27 cellular contexts compared by ENCODE assay signal in genomic region chr3:115930922-115931321, GRCh38.
DNase-seq lines count a peak whose midpoint lies in the region; ATAC-seq, FAIRE-seq and TF ChIP-seq lines count a peak whose summit lies in the region.
"Had no signal": no experiment of that assay in that cellular context is flagged by ENCODE, and none has a peak within 500 bp of the region (broad histone marks: within the 10 kb centered on the region; RNA-seq: fewer than 3 reads in every experiment).

No MANE protein-coding gene starts in this region.

- peak; percentile 33 for DNase-seq in DMS 273 (lab: John Stamatoyannopoulos, UW; ENCODE audit: unreplicated experiment)
- no peak for DNase-seq in DMS 273 treated with DMSO at 0.1 percent for 48 hours (lab: John Stamatoyannopoulos, UW)
- DNase-seq in kidney tubule cell (ENCODE audit: low spot score) = peak; percentile 20
- no peak for DNase-seq in GM19239 (ENCODE audit: insufficient read length, low spot score)
- no peak for DNase-seq in SW480 (ENCODE audit: low spot score)
- DNase-seq in mesothelial cell of epicardium (ENCODE audit: low spot score in 2 of 2, unreplicated experiment in 2 of 2) = no peak
- DNase-seq: activated CD4-positive, alpha-beta T cell treated with anti-CD3 and anti-CD28 coated beads for 48 hours; activated naive CD8-positive, alpha-beta T cell treated with anti-CD3 and anti-CD28 coated beads, Interleukin-2, amount 50 U/mL, for 24 hours; Caco-2; effector memory CD8-positive, alpha-beta T cell; esophagus squamous epithelium; GOT3; midbrain; NCI-H1417; NCI-H2107; NCI-H524 treated with DMSO at 0.1 percent for 48 hours; Right ventricle myocardium superior; stimulated activated CD4-positive, alpha-beta T cell treated with anti-CD3 and anti-CD28 coated beads, Interleukin-1b, Interleukin-23, amount 100 ng/mL, for 48 hours; uterus had no signal

- H3K4me1 Mint-ChIP-seq in mesothelial cell of epicardium = peaks cover 13% of the 10 kb centered on the region
- H3K4me1 Mint-ChIP-seq: activated naive CD8-positive, alpha-beta T cell treated with anti-CD3 and anti-CD28 coated beads, Interleukin-2, amount 50 U/mL, for 24 hours had no signal

- no peak for TF ChIP-seq CTCF in mesothelial cell of epicardium (IDR thresholded peaks at IDR 0.05; ENCODE audit: unreplicated experiment)

- peak; percentile 62 for ATAC-seq in GM21515 (IDR thresholded peaks at IDR 0.05; ENCODE audit: unreplicated experiment)
- ATAC-seq in HG03432 (IDR thresholded peaks at IDR 0.05; ENCODE audit: unreplicated experiment) = peak; percentile 77
- ATAC-seq: activated naive CD8-positive, alpha-beta T cell treated with anti-CD3 and anti-CD28 coated beads, Interleukin-2, amount 50 U/mL, for 24 hours; effector memory CD8-positive, alpha-beta T cell; stimulated activated memory B cell treated with anti-CD40 and anti-IgM and Interleukin-4, amounts not matched to agents 10 μg/mL and 1 μg/mL and 100 μg/mL, for 72 hours had no signal

- no peaks in the 10 kb centered on the region for H3K36me3 Mint-ChIP-seq in mesothelial cell of epicardium
- H3K36me3 Mint-ChIP-seq: brain; stimulated activated memory B cell treated with anti-CD40 and anti-IgM and Interleukin-4, amounts not matched to agents 10 μg/mL and 1 μg/mL and 100 μg/mL, for 72 hours had no signal

- no peak overlapping the region for H3K4me3 Mint-ChIP-seq in mesothelial cell of epicardium
- H3K4me3 Mint-ChIP-seq: activated naive CD8-positive, alpha-beta T cell treated with anti-CD3 and anti-CD28 coated beads, Interleukin-2, amount 50 U/mL, for 24 hours; B cell; brain; effector memory CD8-positive, alpha-beta T cell; nephron; stimulated activated memory B cell treated with anti-CD40 and anti-IgM and Interleukin-4, amounts not matched to agents 10 μg/mL and 1 μg/mL and 100 μg/mL, for 72 hours had no signal

- H3K27ac Mint-ChIP-seq in mesothelial cell of epicardium = no peak overlapping the region
- H3K27ac Mint-ChIP-seq: activated naive CD8-positive, alpha-beta T cell treated with anti-CD3 and anti-CD28 coated beads, Interleukin-2, amount 50 U/mL, for 24 hours; B cell; effector memory CD8-positive, alpha-beta T cell; nephron; progenitor cell of endocrine pancreas; stimulated activated memory B cell treated with anti-CD40 and anti-IgM and Interleukin-4, amounts not matched to agents 10 μg/mL and 1 μg/mL and 100 μg/mL, for 72 hours had no signal

- H3K27me3 Mint-ChIP-seq in mesothelial cell of epicardium (ENCODE audit: low read depth) = peaks cover 32% of the 10 kb centered on the region
- H3K27me3 Mint-ChIP-seq: brain, progenitor cell of endocrine pancreas had no signal

- FAIRE-seq in GM19239 (lab: Jason Lieb, UNC) = no peak
- FAIRE-seq: colon had no signal

- no peaks in the 10 kb centered on the region for H3K9me3 Mint-ChIP-seq in mesothelial cell of epicardium
- H3K9me3 Mint-ChIP-seq: brain, nephron had no signal

Comparison
In these comparisons a context has a peak if more than half of its experiments do, and no peak if none do; other contexts are left out.
1. DNase-seq: peak in DMS 273 (single experiment) and kidney tubule cell (single experiment); none in DMS 273 treated with DMSO at 0.1 percent for 48 hours (single experiment), GM19239 (single experiment), SW480 (single experiment) and mesothelial cell of epicardium (0 of 2).